ENCODE assay signal across 11 cellular contexts in genomic region chrX:133048751-133049150, GRCh38. TPM values are rescaled to one million over a fixed set of nuclear protein-coding genes. Genes with fewer than 3 reads are reported as not detected.
"Had no signal": no experiment of that assay in that cellular context is flagged by ENCODE, and none has a peak within 500 bp of the region (broad histone marks: within the 10 kb centered on the region; RNA-seq: fewer than 3 reads in every experiment).

No MANE protein-coding gene starts in this region.

- H3K27ac Mint-ChIP-seq: GM23338, H9, HFFc6 had no signal

- H3K4me2 ChIP-seq: GM23338 had no signal

- H3K36me3 ChIP-seq: HAP-1 had no signal

- H2AFZ ChIP-seq: GM23248, GM23338 had no signal

- H3K9me3 ChIP-seq: HAP-1 had no signal

- H3K9me3 Mint-ChIP-seq: GM23338, HFFc6 had no signal

- H3K27ac ChIP-seq: GM23248 had no signal

- H3K4me3 ChIP-seq: GM23248, GM23338, HAP-1 had no signal

- DNase-seq: GM23248, GOT3, H7, H9, HCEC 1CT, HFFc6 had no signal

- H3K4me3 Mint-ChIP-seq: GM23338, H9, HFFc6 had no signal

- H3K9ac ChIP-seq: GM23248 had no signal

- FAIRE-seq: H54 had no signal

- ATAC-seq: GM23338, HCT116 had no signal

RNA-seq across cellular contexts. Expression of gene USP26, which starts 48.2 kb away (rescaled TPM):
- total RNA-seq: GM23248, GM23338, H4, H7, H9, HFFc6 had no signal
- polyA plus RNA-seq: GM23248, GM23338 had no signal
